ENCODE assay signal across 14 cellular contexts in genomic region chr16:8852534-8852933, GRCh38. TPM values are rescaled to one million over a fixed set of nuclear protein-coding genes. Genes with fewer than 3 reads are reported as not detected.
A peak's percentile ranks its signal among the peaks of the same experiment; 100 is the strongest.
DNase-seq lines count a peak whose midpoint lies in the region; ATAC-seq and TF ChIP-seq lines count a peak whose summit lies in the region.
"Had no signal": no experiment of that assay in that cellular context is flagged by ENCODE, and none has a peak within 500 bp of the region (broad histone marks: within the 10 kb centered on the region; RNA-seq: fewer than 3 reads in every experiment).

No MANE protein-coding gene starts in this region.

- POLR2A ChIA-PET in GM10248 (lab: Yijun Ruan, JAX), result no interaction called here

- TF ChIP-seq CTCF in upper lobe of right lung (IDR thresholded peaks at IDR 0.05), result no peak
- TF ChIP-seq CTCF in GM10248 (IDR thresholded peaks at IDR 0.05; ENCODE audit: control extremely low read depth, extremely low read depth, low read depth, missing control alignments), result no peak

- H3K4me1 Mint-ChIP-seq in activated naive CD8-positive, alpha-beta T cell treated with anti-CD3 and anti-CD28 coated beads, Interleukin-2, amount 50 U/mL, for 24 hours, result peaks cover 30% of the 10 kb centered on the region
- peaks cover 24% of the 10 kb centered on the region for H3K4me1 Mint-ChIP-seq in activated T-helper 2 cell treated with anti-CD3 and anti-CD28 coated beads, Interferon-gamma antibody, Interleukin-2, Interleukin-4, amounts not matched to agents 10 μg/mL and 5 μg/mL and 100 μg/mL, durations not matched to agents 14 hours and 24 hours and 36 hours (ENCODE audit: low read depth)

- no peak for ATAC-seq in left cardiac atrium
- no peak for ATAC-seq in Right ventricle myocardium superior (ENCODE audit: poor library complexity)
- ATAC-seq in activated naive CD8-positive, alpha-beta T cell treated with anti-CD3 and anti-CD28 coated beads, Interleukin-2, amount 50 U/mL, for 24 hours, result no peak
- ATAC-seq in upper lobe of right lung, result no peak

- peak overlapping the region; percentile 24 for H3K27ac ChIP-seq in upper lobe of right lung

- peaks cover 32% of the 10 kb centered on the region for H3K36me3 Mint-ChIP-seq in activated naive CD8-positive, alpha-beta T cell treated with anti-CD3 and anti-CD28 coated beads, Interleukin-2, amount 50 U/mL, for 24 hours (ENCODE audit: low read depth)
- peaks cover 78% of the 10 kb centered on the region for H3K36me3 Mint-ChIP-seq in activated T-helper 2 cell treated with anti-CD3 and anti-CD28 coated beads, Interferon-gamma antibody, Interleukin-2, Interleukin-4, amounts not matched to agents 10 μg/mL and 5 μg/mL and 100 μg/mL, durations not matched to agents 14 hours and 24 hours and 36 hours (ENCODE audit: low read depth)

- peaks cover 67% of the 10 kb centered on the region for H3K36me3 ChIP-seq in upper lobe of right lung

- no peak overlapping the region for H3K4me3 Mint-ChIP-seq in activated naive CD8-positive, alpha-beta T cell treated with anti-CD3 and anti-CD28 coated beads, Interleukin-2, amount 50 U/mL, for 24 hours
- no peak overlapping the region for H3K4me3 Mint-ChIP-seq in activated T-helper 2 cell treated with anti-CD3 and anti-CD28 coated beads, Interferon-gamma antibody, Interleukin-2, Interleukin-4, amounts not matched to agents 10 μg/mL and 5 μg/mL and 100 μg/mL, durations not matched to agents 14 hours and 24 hours and 36 hours (ENCODE audit: low read depth)
- H3K4me3 Mint-ChIP-seq: activated T-helper 1 cell treated with anti-CD3 and anti-CD28 coated beads, Interleukin-12 subunit alpha, Interleukin-12 subunit beta, Interleukin-2, Interleukin-4 antibody, amounts not matched to agents 30 ng/mL and 10 ng/mL and 1 ng/mL, durations not matched to agents 14 hours and 24 hours and 36 hours; B cell had no signal

- intact Hi-C loops in left cardiac atrium (cut with DNase I), result no loop called here
- intact Hi-C loops in Right ventricle myocardium superior (cut with DNase I), result no loop called here
- intact Hi-C loops in upper lobe of right lung (cut with DNase I), result no loop called here
- intact Hi-C loops in activated T-helper 2 cell treated with anti-CD3 and anti-CD28 coated beads, Interferon-gamma antibody, Interleukin-2, Interleukin-4, amounts not matched to agents 10 μg/mL and 5 μg/mL and 100 μg/mL, durations not matched to agents 14 hours and 24 hours and 36 hours (cut with micrococcal nuclease), result no loop called here

- CTCF ChIA-PET in GM10248 (lab: Yijun Ruan, JAX), result interaction anchor here (1.8 to 2.5 kb wide), 2 partner anchors 28 to 30 kb away, joined by 6 to 8 read pairs; no protein-coding TSS in a partner anchor

- no peaks in the 10 kb centered on the region for H3K9me3 ChIP-seq in upper lobe of right lung

- H3K4me1 ChIP-seq in upper lobe of right lung, result peaks cover 21% of the 10 kb centered on the region

- no peak overlapping the region for H3K4me3 ChIP-seq in upper lobe of right lung

- no peaks in the 10 kb centered on the region for H3K27me3 Mint-ChIP-seq in activated naive CD8-positive, alpha-beta T cell treated with anti-CD3 and anti-CD28 coated beads, Interleukin-2, amount 50 U/mL, for 24 hours
- no peaks in the 10 kb centered on the region for H3K27me3 Mint-ChIP-seq in activated T-helper 2 cell treated with anti-CD3 and anti-CD28 coated beads, Interferon-gamma antibody, Interleukin-2, Interleukin-4, amounts not matched to agents 10 μg/mL and 5 μg/mL and 100 μg/mL, durations not matched to agents 14 hours and 24 hours and 36 hours (ENCODE audit: low read depth)
- H3K27me3 Mint-ChIP-seq: B cell had no signal

- no peaks in the 10 kb centered on the region for H3K27me3 ChIP-seq in upper lobe of right lung

- peak; percentile 9 for DNase-seq in left cardiac atrium
- DNase-seq in Right ventricle myocardium superior, result no peak
- no peak for DNase-seq in activated naive CD8-positive, alpha-beta T cell treated with anti-CD3 and anti-CD28 coated beads, Interleukin-2, amount 50 U/mL, for 24 hours
- DNase-seq in kidney tubule cell (ENCODE audit: low spot score), result peak; percentile 44
- DNase-seq in upper lobe of right lung, result no peak
- DNase-seq in GM10248 (ENCODE audit: extremely low spot score), result no peak
- no peak for DNase-seq in activated T-helper 2 cell treated with anti-CD3 and anti-CD28 coated beads, Interferon-gamma antibody, Interleukin-2, Interleukin-4, amounts not matched to agents 10 μg/mL and 5 μg/mL and 100 μg/mL, durations not matched to agents 14 hours and 24 hours and 36 hours (ENCODE audit: low spot score)
- DNase-seq in NCI-H774 (lab: John Stamatoyannopoulos, UW), result no peak
- DNase-seq: midbrain, NCI-H1048, NCI-H446 treated with DMSO at 0.1 percent for 48 hours had no signal

- H3K9me3 Mint-ChIP-seq in activated naive CD8-positive, alpha-beta T cell treated with anti-CD3 and anti-CD28 coated beads, Interleukin-2, amount 50 U/mL, for 24 hours, result no peaks in the 10 kb centered on the region
- H3K9me3 Mint-ChIP-seq in activated T-helper 2 cell treated with anti-CD3 and anti-CD28 coated beads, Interferon-gamma antibody, Interleukin-2, Interleukin-4, amounts not matched to agents 10 μg/mL and 5 μg/mL and 100 μg/mL, durations not matched to agents 14 hours and 24 hours and 36 hours, result no peaks in the 10 kb centered on the region
- H3K9me3 Mint-ChIP-seq: activated T-helper 1 cell treated with anti-CD3 and anti-CD28 coated beads, Interleukin-12 subunit alpha, Interleukin-12 subunit beta, Interleukin-2, Interleukin-4 antibody, amounts not matched to agents 30 ng/mL and 10 ng/mL and 1 ng/mL, durations not matched to agents 14 hours and 24 hours and 36 hours had no signal

- peak overlapping the region; percentile 28 for H3K27ac Mint-ChIP-seq in activated naive CD8-positive, alpha-beta T cell treated with anti-CD3 and anti-CD28 coated beads, Interleukin-2, amount 50 U/mL, for 24 hours
- no peak overlapping the region for H3K27ac Mint-ChIP-seq in activated T-helper 2 cell treated with anti-CD3 and anti-CD28 coated beads, Interferon-gamma antibody, Interleukin-2, Interleukin-4, amounts not matched to agents 10 μg/mL and 5 μg/mL and 100 μg/mL, durations not matched to agents 14 hours and 24 hours and 36 hours
- H3K27ac Mint-ChIP-seq: activated T-helper 1 cell treated with anti-CD3 and anti-CD28 coated beads, Interleukin-12 subunit alpha, Interleukin-12 subunit beta, Interleukin-2, Interleukin-4 antibody, amounts not matched to agents 30 ng/mL and 10 ng/mL and 1 ng/mL, durations not matched to agents 14 hours and 24 hours and 36 hours had no signal

RNA-seq across cellular contexts. Expression of gene CARHSP1, which starts 16.3 kb away (rescaled TPM):
- total RNA-seq in left cardiac atrium, result 10 to 100 TPM; 35.5 to 37.6 TPM
- total RNA-seq in Right ventricle myocardium superior, result 26.0 TPM
- 103 TPM for total RNA-seq in upper lobe of right lung
- 84.4 and 90.8 TPM in 2 replicates for total RNA-seq in activated T-helper 2 cell treated with anti-CD3 and anti-CD28 coated beads, Interferon-gamma antibody, Interleukin-2, Interleukin-4, amounts not matched to agents 10 μg/mL and 5 μg/mL and 100 μg/mL, durations not matched to agents 14 hours and 24 hours and 36 hours

RNA-seq across cellular contexts. Expression of gene LITAFD, which starts 29.6 kb away (rescaled TPM):
- total RNA-seq in left cardiac atrium (not detected), Right ventricle myocardium superior (not detected), upper lobe of right lung (not detected)
- not detected in 2 replicates for total RNA-seq in activated T-helper 2 cell treated with anti-CD3 and anti-CD28 coated beads, Interferon-gamma antibody, Interleukin-2, Interleukin-4, amounts not matched to agents 10 μg/mL and 5 μg/mL and 100 μg/mL, durations not matched to agents 14 hours and 24 hours and 36 hours
- total RNA-seq: activated T-helper 1 cell treated with anti-CD3 and anti-CD28 coated beads, Interleukin-12 subunit alpha, Interleukin-12 subunit beta, Interleukin-2, Interleukin-4 antibody, amounts not matched to agents 30 ng/mL and 10 ng/mL and 1 ng/mL, durations not matched to agents 14 hours and 24 hours and 36 hours; B cell; dermis microvascular lymphatic vessel endothelial cell had no signal

RNA-seq across cellular contexts. Expression of gene PMM2, which starts 54.9 kb away (rescaled TPM):
- total RNA-seq in left cardiac atrium, result 10 to 100 TPM; 21.3 to 38.3 TPM
- 14.9 TPM for total RNA-seq in Right ventricle myocardium superior
- total RNA-seq in upper lobe of right lung, result 36.8 TPM
- total RNA-seq in activated T-helper 2 cell treated with anti-CD3 and anti-CD28 coated beads, Interferon-gamma antibody, Interleukin-2, Interleukin-4, amounts not matched to agents 10 μg/mL and 5 μg/mL and 100 μg/mL, durations not matched to agents 14 hours and 24 hours and 36 hours, result 62.5 and 67.6 TPM in 2 replicates

RNA-seq across cellular contexts. Expression of gene TMEM186, which starts 55.1 kb away (rescaled TPM):
- total RNA-seq in left cardiac atrium, result 10 to 100 TPM; 10.3 to 12.1 TPM
- 12.7 TPM for total RNA-seq in Right ventricle myocardium superior
- total RNA-seq in upper lobe of right lung, result 9.1 TPM
- total RNA-seq in activated T-helper 2 cell treated with anti-CD3 and anti-CD28 coated beads, Interferon-gamma antibody, Interleukin-2, Interleukin-4, amounts not matched to agents 10 μg/mL and 5 μg/mL and 100 μg/mL, durations not matched to agents 14 hours and 24 hours and 36 hours, result 15.6 and 15.9 TPM in 2 replicates

Comparison
In these comparisons a context has a peak if more than half of its experiments do, and no peak if none do; other contexts are left out.
1. DNase-seq: peak in left cardiac atrium (single experiment) and kidney tubule cell (single experiment); none in Right ventricle myocardium superior (single experiment), activated naive CD8-positive, alpha-beta T cell treated with anti-CD3 and anti-CD28 coated beads, Interleukin-2, amount 50 U/mL, for 24 hours (single experiment), upper lobe of right lung (single experiment), GM10248 (single experiment), activated T-helper 2 cell treated with anti-CD3 and anti-CD28 coated beads, Interferon-gamma antibody, Interleukin-2, Interleukin-4, amounts not matched to agents 10 μg/mL and 5 μg/mL and 100 μg/mL, durations not matched to agents 14 hours and 24 hours and 36 hours (single experiment) and NCI-H774 (single experiment).